Comparison of ENCODE assay signal across 22 cellular contexts in the genomic region with DNA sequence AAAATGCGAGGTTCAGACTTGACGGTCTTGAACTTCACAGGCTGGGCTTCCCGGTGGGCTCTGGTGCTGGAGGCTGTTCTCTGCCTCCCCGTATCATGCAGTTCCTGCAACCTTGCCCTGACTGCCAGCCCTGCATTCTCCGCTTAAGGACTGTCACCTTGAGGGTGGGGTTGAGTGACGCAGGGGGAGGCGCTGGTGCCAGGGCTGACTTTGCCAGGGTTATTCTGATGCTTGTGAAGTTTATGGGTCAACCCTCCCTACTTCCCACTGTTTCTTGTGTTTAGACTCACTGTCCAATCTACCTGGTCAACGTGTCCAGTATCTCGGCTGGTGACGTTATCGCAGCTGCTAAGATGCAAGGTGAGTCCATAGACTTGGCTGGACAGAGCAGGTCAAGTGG. TPM values are rescaled to one million over a fixed set of nuclear protein-coding genes. Genes with fewer than 3 reads are reported as not detected.
DNase-seq lines count a peak whose midpoint lies in the region; ATAC-seq, FAIRE-seq and TF ChIP-seq lines count a peak whose summit lies in the region.
"Had no signal": no experiment of that assay in that cellular context is flagged by ENCODE, and none has a peak within 500 bp of the region (broad histone marks: within the 10 kb centered on the region; RNA-seq: fewer than 3 reads in every experiment).

No MANE protein-coding gene starts in this region.

- TF ChIP-seq CTCF in endodermal cell (conservative IDR thresholded peaks at IDR 0.05) = no peak

- H3K36me3 Mint-ChIP-seq in endodermal cell (ENCODE audit: low read depth) = no peaks in the 10 kb centered on the region
- H3K36me3 Mint-ChIP-seq: CD8-positive, alpha-beta T cell had no signal

- peaks cover 2% of the 10 kb centered on the region for H3K27me3 Mint-ChIP-seq in endodermal cell (ENCODE audit: insufficient read depth)

- H3K9me3 ChIP-seq in endodermal cell (ENCODE audit: control insufficient read depth, low read length) (no peaks in the 10 kb centered on the region), small intestine (ENCODE audit: control insufficient read depth, low read depth) (no peaks in the 10 kb centered on the region)
- H3K9me3 ChIP-seq: BLaER1 treated with 17β-estradiol and CSF1 and Interleukin-3, amounts not matched to agents 10 nM and 100 nM had no signal

- H3K9me3 Mint-ChIP-seq in endodermal cell = no peaks in the 10 kb centered on the region
- H3K9me3 Mint-ChIP-seq: CD8-positive, alpha-beta T cell; HFFc6 had no signal

- no peak for FAIRE-seq in small intestine (lab: Jason Lieb, UNC)
- FAIRE-seq: GM12891, GM19239, HTR-8/SVneo had no signal

- WGBS in endodermal cell (ENCODE audit: insufficient coverage in 1 of 2, insufficient read length in 1 of 2), 2 experiments = 83 to 85% methylated on average over 6 to 11 of the region's 11 CpGs
- WGBS in small intestine, 3 donors = 43 to 76% (median 55%) methylated on average over 11 of the region's 11 CpGs

- H3K4me3 ChIP-seq in endodermal cell (ENCODE audit: low read length) = no peak overlapping the region
- H3K4me3 ChIP-seq in small intestine (ENCODE audit: low read depth in 1 of 2, low read length in 2 of 2) = no peak overlapping the region
- H3K4me3 ChIP-seq: BLaER1 treated with 17β-estradiol and CSF1 and Interleukin-3, amounts not matched to agents 10 nM and 100 nM; GM23248 had no signal

- H3K27ac ChIP-seq in endodermal cell (ENCODE audit: low read depth, low read length) (no peak overlapping the region), layer of hippocampus (ENCODE audit: low read depth, low read length) (peak overlapping the region; percentile 30), small intestine (ENCODE audit: low read depth in 1 of 2, low read length in 1 of 2) (no peak overlapping the region)
- H3K27ac ChIP-seq: BLaER1 treated with 17β-estradiol and CSF1 and Interleukin-3, amounts not matched to agents 10 nM and 100 nM; GM23248 had no signal

- no peaks in the 10 kb centered on the region for H3K36me3 ChIP-seq in endodermal cell (ENCODE audit: control insufficient read depth, insufficient read depth, low read length)
- H3K36me3 ChIP-seq in small intestine (ENCODE audit: control insufficient read depth in 2 of 2, insufficient read depth in 2 of 2, low read length in 2 of 2) = no peaks in the 10 kb centered on the region
- H3K36me3 ChIP-seq: BLaER1 treated with 17β-estradiol and CSF1 and Interleukin-3, amounts not matched to agents 10 nM and 100 nM had no signal

- DNase-seq in Right ventricle myocardium superior (no peak), left cardiac atrium (no peak), endodermal cell (peak; percentile 28), small intestine (peak; percentile 7), DMS53 (lab: John Stamatoyannopoulos, UW) (no peak), RPMI8226 (no peak), cerebellar cortex (ENCODE audit: low spot score) (no peak)
- DNase-seq: 8988T, Calu3, DND-41, EL, GM23248, HFFc6, IMR-90 had no signal

- ATAC-seq in Right ventricle myocardium superior (ENCODE audit: poor library complexity) = peak; percentile 71
- ATAC-seq in left cardiac atrium = no peak
- ATAC-seq: CD8-positive, alpha-beta T cell; HCT116 had no signal

- H3K9ac ChIP-seq in endodermal cell (ENCODE audit: extremely low read depth, low read length, poor library complexity, severe bottlenecking) = no peak overlapping the region
- H3K9ac ChIP-seq: BLaER1 treated with 17β-estradiol and CSF1 and Interleukin-3, amounts not matched to agents 10 nM and 100 nM; GM23248 had no signal

- no peak overlapping the region for H3K27ac Mint-ChIP-seq in endodermal cell
- H3K27ac Mint-ChIP-seq: B cell; CD8-positive, alpha-beta T cell; HFFc6 had no signal

- H3K4me1 Mint-ChIP-seq in endodermal cell = peaks cover 4% of the 10 kb centered on the region
- H3K4me1 Mint-ChIP-seq: B cell had no signal

- intact Hi-C loops in Right ventricle myocardium superior (cut with DNase I) = no loop called here
- intact Hi-C loops in left cardiac atrium (cut with DNase I) = no loop called here

- no peak overlapping the region for H3K4me3 Mint-ChIP-seq in endodermal cell
- H3K4me3 Mint-ChIP-seq: B cell; CD8-positive, alpha-beta T cell; HFFc6 had no signal

- H3K4me1 ChIP-seq in endodermal cell (ENCODE audit: control insufficient read depth, insufficient read depth, low read length) = no peaks in the 10 kb centered on the region
- H3K4me1 ChIP-seq in small intestine (ENCODE audit: control insufficient read depth in 2 of 2, insufficient read depth in 1 of 2, low read depth in 1 of 2, low read length in 1 of 2) = no peaks in the 10 kb centered on the region
- H3K4me1 ChIP-seq: BLaER1 treated with 17β-estradiol and CSF1 and Interleukin-3, amounts not matched to agents 10 nM and 100 nM had no signal

- no peaks in the 10 kb centered on the region for H3K27me3 ChIP-seq in endodermal cell (ENCODE audit: control insufficient read depth, insufficient read depth, low read length, poor library complexity, severe bottlenecking)
- no peaks in the 10 kb centered on the region for H3K27me3 ChIP-seq in layer of hippocampus (ENCODE audit: control insufficient read depth, insufficient read depth, low read length)
- H3K27me3 ChIP-seq in small intestine (ENCODE audit: control insufficient read depth in 2 of 2, insufficient read depth in 2 of 2, low read length in 2 of 2) = peaks cover 0 to 7% of the 10 kb centered on the region in 2 donors
- H3K27me3 ChIP-seq: BLaER1 treated with 17β-estradiol and CSF1 and Interleukin-3, amounts not matched to agents 10 nM and 100 nM had no signal

RNA-seq across cellular contexts. Expression of a gene that starts 37.5 kb away (rescaled TPM):
- total RNA-seq in Right ventricle myocardium superior (57.9 TPM), left cardiac atrium (10 to 100 TPM; 35.3 to 43.1 TPM), endodermal cell (1 to 10 TPM; 3.2 to 4.4 TPM)
- polyA plus RNA-seq in endodermal cell (2013, experiment 1 of 2) = 26.1 TPM
- 23.8 TPM for polyA plus RNA-seq in endodermal cell (2013, experiment 2 of 2)
- polyA plus RNA-seq in small intestine = 10 to 100 TPM in 1 of 3 donors, 1 to 10 TPM in 2; 2.9 to 11.1 (median 3.0) TPM

Comparison
In these comparisons a context has a peak if more than half of its experiments do, and no peak if none do; other contexts are left out.
1. DNase-seq: peak in endodermal cell (single experiment) and small intestine (single experiment); none in Right ventricle myocardium superior (single experiment), left cardiac atrium (single experiment), DMS53 (single experiment), RPMI8226 (single experiment) and cerebellar cortex (single experiment).
2. RNA of a gene that starts 37.5 kb away (total RNA-seq): 57.9 TPM in Right ventricle myocardium superior (single experiment) and 35.3 to 43.1 TPM in left cardiac atrium; 3.2 to 4.4 TPM in endodermal cell; every median in the first group is over 4 times any median in the second.